1 cellular context compared by ENCODE assay signal in genomic region chr20:1317545-1318255, GRCh38.
A peak's percentile ranks its signal among the peaks of the same experiment; 100 is the strongest.
TF ChIP-seq lines count a peak whose summit lies in the region.

No MANE protein-coding gene starts in this region.

TF ChIP-seq in HepG2, 621 proteins besides CTCF, POLR2A, EP300 and RAD21 (continued from another document):
- TF ChIP-seq TBX2 (CRISPR knock-in tag; IDR thresholded peaks at IDR 0.05; ENCODE audit: borderline replicate concordance): peak; percentile 23; the same call in 1 of the 2 replicates
- TF ChIP-seq ZNF292 (CRISPR knock-in tag; IDR thresholded peaks at IDR 0.05; ENCODE audit: borderline replicate concordance, low read depth): no peak
- TF ChIP-seq ZKSCAN1 (IDR thresholded peaks at IDR 0.05; ENCODE audit: low read length): no peak
- TF ChIP-seq MIER2 (CRISPR knock-in tag; IDR thresholded peaks at IDR 0.05): no peak
- TF ChIP-seq ZNF143 (CRISPR knock-in tag; IDR thresholded peaks at IDR 0.05): peak; percentile 16; the same call in 1 of the 2 replicates
- TF ChIP-seq ZFP36 (IDR thresholded peaks at IDR 0.05; ENCODE audit: borderline replicate concordance, low read depth, low read length, partially characterized antibody): no peak
- peak; percentile 80 for TF ChIP-seq PITX1 (CRISPR knock-in tag; IDR thresholded peaks at IDR 0.05)
- TF ChIP-seq KDM5B (CRISPR knock-in tag; IDR thresholded peaks at IDR 0.05; ENCODE audit: borderline replicate concordance): peak; percentile 7; the same call in 1 of the 2 replicates
- TF ChIP-seq HDAC1 (CRISPR knock-in tag; IDR thresholded peaks at IDR 0.05): 0 out of 2 replicates have a peak, but pooled peaks have one; percentile 31
- peak; percentile 41; the same call in 1 of the 2 replicates for TF ChIP-seq MEIS1 (CRISPR knock-in tag; IDR thresholded peaks at IDR 0.05; ENCODE audit: borderline replicate concordance)
- TF ChIP-seq ATF5 (CRISPR knock-in tag; IDR thresholded peaks at IDR 0.05; ENCODE audit: low read depth): no peak
- peak; percentile 44; the same call in 1 of the 2 replicates for TF ChIP-seq MED1 (CRISPR knock-in tag; IDR thresholded peaks at IDR 0.05)
- 0 out of 2 replicates have a peak, but pooled peaks have one; percentile 52 for TF ChIP-seq ZSCAN31 (CRISPR knock-in tag; IDR thresholded peaks at IDR 0.05; ENCODE audit: low read depth)
- TF ChIP-seq ZNF224 (CRISPR knock-in tag; IDR thresholded peaks at IDR 0.05): peak; percentile 59; the same call in 1 of the 2 replicates
- TF ChIP-seq ZNF451 (CRISPR knock-in tag; IDR thresholded peaks at IDR 0.05): no peak
- no peak for TF ChIP-seq ZNF20 (CRISPR knock-in tag; IDR thresholded peaks at IDR 0.05)
- TF ChIP-seq IRF9 (CRISPR knock-in tag; IDR thresholded peaks at IDR 0.05; ENCODE audit: borderline replicate concordance): peak; percentile 55; the same call in 1 of the 2 replicates
- no peak for TF ChIP-seq HES4 (CRISPR knock-in tag; IDR thresholded peaks at IDR 0.05; ENCODE audit: borderline replicate concordance)
- TF ChIP-seq ZMYM4 (CRISPR knock-in tag; IDR thresholded peaks at IDR 0.05): peak; percentile 44; the same call in 1 of the 2 replicates
- no peak for TF ChIP-seq MBNL3 (CRISPR knock-in tag; conservative IDR thresholded peaks at IDR 0.05)
- 0 out of 2 replicates have a peak, but pooled peaks have one; percentile 45 for TF ChIP-seq SPEN (CRISPR knock-in tag; IDR thresholded peaks at IDR 0.05; ENCODE audit: low read depth)
- TF ChIP-seq ZNF503 (CRISPR knock-in tag; IDR thresholded peaks at IDR 0.05): 0 out of 2 replicates have a peak, but pooled peaks have one; percentile 20
- TF ChIP-seq NR2F1 (CRISPR knock-in tag; IDR thresholded peaks at IDR 0.05): peak in 1 of 2 experiments; percentile 76; a peak in 2 of 4 replicates
- no peak for TF ChIP-seq ZNF34 (CRISPR knock-in tag; IDR thresholded peaks at IDR 0.05; ENCODE audit: borderline replicate concordance)
- 0 out of 2 replicates have a peak, but pooled peaks have one; percentile 13 for TF ChIP-seq ZNF512B (CRISPR knock-in tag; IDR thresholded peaks at IDR 0.05; ENCODE audit: borderline replicate concordance)
- TF ChIP-seq ZNF510 (CRISPR knock-in tag; IDR thresholded peaks at IDR 0.05; ENCODE audit: low read depth): no peak
- 0 out of 2 replicates have a peak, but pooled peaks have one; percentile 50 for TF ChIP-seq HIVEP1 (CRISPR knock-in tag; IDR thresholded peaks at IDR 0.05)
- TF ChIP-seq CBX5 (CRISPR knock-in tag; IDR thresholded peaks at IDR 0.05; ENCODE audit: borderline replicate concordance): no peak
